Comparison of ENCODE assay signal across 16 cellular contexts in genomic region chr2:120953066-120953760, GRCh38.
DNase-seq lines count a peak whose midpoint lies in the region; ATAC-seq, FAIRE-seq and TF ChIP-seq lines count a peak whose summit lies in the region.
"Had no signal": no experiment of that assay in that cellular context is flagged by ENCODE, and none has a peak within 500 bp of the region (broad histone marks: within the 10 kb centered on the region; RNA-seq: fewer than 3 reads in every experiment).

No MANE protein-coding gene starts in this region.

- intact Hi-C loops in sciatic nerve (cut with DNase I), result no loop called here
- intact Hi-C loops in CD4-positive, alpha-beta memory T cell (cut with micrococcal nuclease), result no loop called here

- FAIRE-seq in D721Med (lab: Jason Lieb, UNC), result peak; percentile 96

- H3K27ac ChIP-seq in CD4-positive, alpha-beta memory T cell (ENCODE audit: low read depth, low read length), result no peak overlapping the region

- H3K36me3 Mint-ChIP-seq in CD4-positive, alpha-beta memory T cell, result no peaks in the 10 kb centered on the region
- H3K36me3 Mint-ChIP-seq in activated CD4-positive, alpha-beta memory T cell treated with anti-CD3 and anti-CD28 coated beads, Interleukin-2, amount 10 ng/mL, durations not matched to agents 7 days and 5 days (ENCODE audit: low read depth), result no peaks in the 10 kb centered on the region
- H3K36me3 Mint-ChIP-seq: CD14-positive monocyte had no signal

- no peaks in the 10 kb centered on the region for H3K9me3 Mint-ChIP-seq in CD4-positive, alpha-beta memory T cell
- H3K9me3 Mint-ChIP-seq in activated CD4-positive, alpha-beta memory T cell treated with anti-CD3 and anti-CD28 coated beads, Interleukin-2, amount 10 ng/mL, durations not matched to agents 7 days and 5 days, result no peaks in the 10 kb centered on the region
- H3K9me3 Mint-ChIP-seq: H9 had no signal

- H3K4me1 Mint-ChIP-seq in CD4-positive, alpha-beta memory T cell, result no peaks in the 10 kb centered on the region
- peaks cover 4% of the 10 kb centered on the region for H3K4me1 Mint-ChIP-seq in activated CD4-positive, alpha-beta memory T cell treated with anti-CD3 and anti-CD28 coated beads, Interleukin-2, amount 10 ng/mL, durations not matched to agents 7 days and 5 days
- H3K4me1 Mint-ChIP-seq: CD14-positive monocyte had no signal

- H3K27me3 ChIP-seq in CD4-positive, alpha-beta memory T cell (ENCODE audit: insufficient read depth, low read length), result no peaks in the 10 kb centered on the region

- no peaks in the 10 kb centered on the region for H3K4me1 ChIP-seq in CD4-positive, alpha-beta memory T cell (ENCODE audit: insufficient read depth, low read length)

- no peaks in the 10 kb centered on the region for H3K27me3 Mint-ChIP-seq in CD4-positive, alpha-beta memory T cell
- H3K27me3 Mint-ChIP-seq in activated CD4-positive, alpha-beta memory T cell treated with anti-CD3 and anti-CD28 coated beads, Interleukin-2, amount 10 ng/mL, durations not matched to agents 7 days and 5 days, result no peaks in the 10 kb centered on the region

- no peaks in the 10 kb centered on the region for H3K9me3 ChIP-seq in CD4-positive, alpha-beta memory T cell (ENCODE audit: control insufficient read depth in 1 of 2, low read length in 2 of 2)

- H3K27ac Mint-ChIP-seq in CD4-positive, alpha-beta memory T cell, result no peak overlapping the region
- H3K27ac Mint-ChIP-seq in activated CD4-positive, alpha-beta memory T cell treated with anti-CD3 and anti-CD28 coated beads, Interleukin-2, amount 10 ng/mL, durations not matched to agents 7 days and 5 days, result no peak overlapping the region
- H3K27ac Mint-ChIP-seq: CD14-positive monocyte had no signal

- CTCF ChIA-PET in CD4-positive, alpha-beta memory T cell (lab: Charles Lee; ENCODE audit: partially characterized antibody), result no interaction called here
- CTCF ChIA-PET in activated CD4-positive, alpha-beta memory T cell treated with anti-CD3 and anti-CD28 coated beads, Interleukin-2, amount 10 ng/mL, durations not matched to agents 7 days and 5 days (lab: Charles Lee), result no interaction called here

- no peak overlapping the region for H3K4me3 Mint-ChIP-seq in CD4-positive, alpha-beta memory T cell
- H3K4me3 Mint-ChIP-seq in activated CD4-positive, alpha-beta memory T cell treated with anti-CD3 and anti-CD28 coated beads, Interleukin-2, amount 10 ng/mL, durations not matched to agents 7 days and 5 days, result no peak overlapping the region
- H3K4me3 Mint-ChIP-seq: CD14-positive monocyte, H9 had no signal

- POLR2A ChIA-PET in CD4-positive, alpha-beta memory T cell (lab: Charles Lee; ENCODE audit: partially characterized antibody), result no interaction called here
- POLR2A ChIA-PET in activated CD4-positive, alpha-beta memory T cell treated with anti-CD3 and anti-CD28 coated beads, Interleukin-2, amount 10 ng/mL, durations not matched to agents 7 days and 5 days (lab: Charles Lee), result no interaction called here

- H3K36me3 ChIP-seq in CD4-positive, alpha-beta memory T cell (ENCODE audit: insufficient read depth, low read length), result no peaks in the 10 kb centered on the region

- DNase-seq in D721Med (ENCODE audit: insufficient read length, low spot score) (peak; percentile 84), NCI-H82 treated with DMSO at 0.1 percent for 48 hours (lab: John Stamatoyannopoulos, UW; ENCODE audit: unreplicated experiment) (peak; percentile 97), cerebellar cortex (ENCODE audit: low spot score) (peak; percentile 74), sciatic nerve (ENCODE audit: low spot score) (no peak)
- DNase-seq in central memory CD4-positive, alpha-beta T cell, result no peak
- no peak for DNase-seq in CD4-positive, alpha-beta memory T cell
- no peak for DNase-seq in activated CD4-positive, alpha-beta memory T cell treated with anti-CD3 and anti-CD28 coated beads, Interleukin-2, amount 10 ng/mL, durations not matched to agents 7 days and 5 days
- DNase-seq: COR-L47, GDM1, H9, KG1, NCI-H1417, NCI-H187, NCI-H69, SHP77 had no signal

- no peak for TF ChIP-seq CTCF in D721Med (IDR thresholded peaks at IDR 0.05; ENCODE audit: insufficient read depth, missing control alignments)

- peak; percentile 27 for ATAC-seq in sciatic nerve

- no peak overlapping the region for H3K4me3 ChIP-seq in CD4-positive, alpha-beta memory T cell (ENCODE audit: low read length in 2 of 2)

Comparison
In these comparisons a context has a peak if more than half of its experiments do, and no peak if none do; other contexts are left out.
1. DNase-seq: peak in D721Med (single experiment), NCI-H82 treated with DMSO at 0.1 percent for 48 hours (single experiment) and cerebellar cortex (single experiment); none in sciatic nerve (single experiment), central memory CD4-positive, alpha-beta T cell (single experiment), CD4-positive, alpha-beta memory T cell (0 of 5) and activated CD4-positive, alpha-beta memory T cell treated with anti-CD3 and anti-CD28 coated beads, Interleukin-2, amount 10 ng/mL, durations not matched to agents 7 days and 5 days (single experiment).